In genomic region chr22:49353185-49353584, GRCh38 we compare ENCODE assay signal across 26 cellular contexts.
"Had no signal": no experiment of that assay in that cellular context is flagged by ENCODE, and none has a peak within 500 bp of the region (broad histone marks: within the 10 kb centered on the region; RNA-seq: fewer than 3 reads in every experiment).

No MANE protein-coding gene starts in this region.

- H3K4me2 ChIP-seq: neural progenitor cell, SK-N-SH had no signal

- H3K9me3 Mint-ChIP-seq: memory B cell; naive B cell; stimulated activated naive CD8-positive, alpha-beta T cell treated with anti-CD3 and anti-CD28 coated beads, Interleukin-15, amount 100 ng/mL, for 72 hours had no signal

- H3K4me1 Mint-ChIP-seq: memory B cell; stimulated activated naive CD8-positive, alpha-beta T cell treated with anti-CD3 and anti-CD28 coated beads, Interleukin-15, amount 100 ng/mL, for 72 hours had no signal

- H3K4me3 Mint-ChIP-seq: activated naive CD8-positive, alpha-beta T cell; memory B cell; naive B cell; neural progenitor cell; stimulated activated naive CD8-positive, alpha-beta T cell treated with anti-CD3 and anti-CD28 coated beads, Interleukin-15, amount 100 ng/mL, for 72 hours had no signal

- DNase-seq: activated CD4-positive, alpha-beta T cell treated with anti-CD3 and anti-CD28 coated beads, Interleukin-2, amount 50 U/mL, for 1 hour; activated gamma-delta T cell; amniotic stem cell; body of pancreas; caudate nucleus; erythroblast; kidney glomerular epithelial cell; left ventricle myocardium superior; mucosa of descending colon; naive B cell; right cardiac atrium; small intestine; stimulated activated CD4-positive, alpha-beta T cell treated with anti-CD3 and anti-CD28 coated beads, Interleukin-4, amount 100 ng/mL, for 1 hour; stimulated activated naive CD8-positive, alpha-beta T cell treated with anti-CD3 and anti-CD28 coated beads, Interleukin-15, amount 100 ng/mL, for 72 hours; T1000; testis; uterus had no signal

- H3K36me3 ChIP-seq: neural progenitor cell, uterus had no signal

- H3K27ac Mint-ChIP-seq: activated naive CD8-positive, alpha-beta T cell; memory B cell; naive B cell; neural progenitor cell had no signal

- H3K9ac ChIP-seq: neural progenitor cell, SK-N-SH had no signal

- H3K4me1 ChIP-seq: body of pancreas, neural progenitor cell, psoas muscle, testis, uterus had no signal

- H3K9me3 ChIP-seq: body of pancreas, mucosa of descending colon, psoas muscle, SK-N-SH, testis, uterus had no signal

- H2AFZ ChIP-seq: neural progenitor cell had no signal

- H3K4me3 ChIP-seq: body of pancreas, mucosa of descending colon, neural progenitor cell, psoas muscle, testis, uterus had no signal

- FAIRE-seq: colon, endometrium, frontal cortex, small intestine had no signal

- H3K36me3 Mint-ChIP-seq: activated naive CD8-positive, alpha-beta T cell; memory B cell; naive B cell; neural progenitor cell had no signal

- H3K27ac ChIP-seq: body of pancreas, neural progenitor cell, psoas muscle, testis, uterus had no signal

- H3K27me3 ChIP-seq: body of pancreas, neural progenitor cell, testis, uterus had no signal

- ATAC-seq: activated CD4-positive, CD25-positive, alpha-beta regulatory T cell treated with anti-CD3 and anti-CD28 coated beads, Interleukin-2, amount 50 U/mL, for 24 hours; body of pancreas; left ventricle myocardium superior; mucosa of descending colon; psoas muscle; right cardiac atrium; stimulated activated naive CD8-positive, alpha-beta T cell treated with anti-CD3 and anti-CD28 coated beads, Interleukin-15, amount 100 ng/mL, for 72 hours had no signal
